In genomic region chr12:52774629-52775250, GRCh38 we compare ENCODE assay signal across 27 cellular contexts. TPM values are rescaled to one million over a fixed set of nuclear protein-coding genes. Genes with fewer than 3 reads are reported as not detected.
"Had no signal": no experiment of that assay in that cellular context is flagged by ENCODE, and none has a peak within 500 bp of the region (broad histone marks: within the 10 kb centered on the region; RNA-seq: fewer than 3 reads in every experiment).

No MANE protein-coding gene starts in this region.

- H3K9me3 ChIP-seq: breast epithelium, Peyer's patch had no signal

- ATAC-seq: activated CD8-positive, alpha-beta T cell treated with anti-CD3 and anti-CD28 coated beads, Interleukin-2, amount 10 ng/mL, durations not matched to agents 7 days and 5 days; T-helper 17 cell; WTC11 had no signal

- H3K4me1 ChIP-seq: breast epithelium, Peyer's patch had no signal

- H3K27ac ChIP-seq: breast epithelium, Peyer's patch had no signal

- H3K4me3 ChIP-seq: breast epithelium, Peyer's patch had no signal

- DNase-seq: activated CD4-positive, alpha-beta T cell treated with anti-CD3 and anti-CD28 coated beads for 48 hours; activated CD4-positive, alpha-beta T cell treated with anti-CD3 and anti-CD28 coated beads, Interleukin-2, amount 50 U/mL, for 4 hours; activated CD4-positive, CD25-positive, alpha-beta regulatory T cell treated with anti-CD3 and anti-CD28 coated beads, Interleukin-2, amount 50 U/mL, for 72 hours; activated CD8-positive, alpha-beta memory T cell treated with anti-CD3 and anti-CD28 coated beads, Interleukin-2, amount 50 U/mL, for 48 hours; activated CD8-positive, alpha-beta T cell treated with anti-CD3 and anti-CD28 coated beads, Interleukin-2, amount 10 ng/mL, durations not matched to agents 7 days and 5 days; activated effector memory CD4-positive, alpha-beta T cell treated with Interleukin-2 at 50 U/mL for 16 hours; activated naive CD4-positive, alpha-beta T cell; activated T-cell treated with anti-CD3 and anti-CD28 coated beads, Interleukin-2, amount 50 U/mL, for 1 hour; aorta; Kasumi-1; KBM-7; NCI-H1105 treated with DMSO at 0.1 percent for 48 hours; NCI-H1436 treated with DMSO at 0.1 percent for 48 hours; NCI-H187; NCI-H2081 treated with DMSO at 0.1 percent for 48 hours; NCI-H345; NCI-H510A; NCI-H526 treated with DMSO at 0.1 percent for 48 hours; NCI-H82; OCI-M1; Peyer's patch; SHP77 treated with DMSO at 0.1 percent for 48 hours; T-helper 17 cell; T-helper 9 cell had no signal

- H3K36me3 ChIP-seq: breast epithelium, Peyer's patch had no signal

- H3K27me3 ChIP-seq: breast epithelium, Peyer's patch had no signal

RNA-seq across cellular contexts. Expression of gene KRT76, which starts 2.4 kb away (rescaled TPM):
- total RNA-seq: activated CD8-positive, alpha-beta T cell treated with anti-CD3 and anti-CD28 coated beads, Interleukin-2, amount 10 ng/mL, durations not matched to agents 7 days and 5 days; aorta; breast epithelium; Peyer's patch; SK-MEL-5; T-helper 17 cell; WTC11 had no signal
- polyA plus RNA-seq: aorta had no signal

RNA-seq across cellular contexts. Expression of gene KRT3, which starts 21.2 kb away (rescaled TPM):
- total RNA-seq: activated CD8-positive, alpha-beta T cell treated with anti-CD3 and anti-CD28 coated beads, Interleukin-2, amount 10 ng/mL, durations not matched to agents 7 days and 5 days; aorta; breast epithelium; Peyer's patch; SK-MEL-5; T-helper 17 cell; WTC11 had no signal
- polyA plus RNA-seq: aorta had no signal

RNA-seq across cellular contexts. Expression of gene KRT4, which starts 39.2 kb away (rescaled TPM):
- total RNA-seq: activated CD8-positive, alpha-beta T cell treated with anti-CD3 and anti-CD28 coated beads, Interleukin-2, amount 10 ng/mL, durations not matched to agents 7 days and 5 days; aorta; Peyer's patch; SK-MEL-5; T-helper 17 cell; WTC11 had no signal

RNA-seq across cellular contexts. Expression of gene KRT79, which starts 59.4 kb away (rescaled TPM):
- total RNA-seq: activated CD8-positive, alpha-beta T cell treated with anti-CD3 and anti-CD28 coated beads, Interleukin-2, amount 10 ng/mL, durations not matched to agents 7 days and 5 days; aorta; Peyer's patch; SK-MEL-5; T-helper 17 cell; WTC11 had no signal
- polyA plus RNA-seq: aorta had no signal
